In genomic region chr2:226187601-226188000, GRCh38 we compare ENCODE assay signal across 1 cellular context.
TF ChIP-seq lines count a peak whose summit lies in the region.

No MANE protein-coding gene starts in this region.

TF ChIP-seq in SK-N-SH, 30 proteins besides CTCF, POLR2A, EP300 and RAD21 (continued from another document):
- TF ChIP-seq, protein P1, sequence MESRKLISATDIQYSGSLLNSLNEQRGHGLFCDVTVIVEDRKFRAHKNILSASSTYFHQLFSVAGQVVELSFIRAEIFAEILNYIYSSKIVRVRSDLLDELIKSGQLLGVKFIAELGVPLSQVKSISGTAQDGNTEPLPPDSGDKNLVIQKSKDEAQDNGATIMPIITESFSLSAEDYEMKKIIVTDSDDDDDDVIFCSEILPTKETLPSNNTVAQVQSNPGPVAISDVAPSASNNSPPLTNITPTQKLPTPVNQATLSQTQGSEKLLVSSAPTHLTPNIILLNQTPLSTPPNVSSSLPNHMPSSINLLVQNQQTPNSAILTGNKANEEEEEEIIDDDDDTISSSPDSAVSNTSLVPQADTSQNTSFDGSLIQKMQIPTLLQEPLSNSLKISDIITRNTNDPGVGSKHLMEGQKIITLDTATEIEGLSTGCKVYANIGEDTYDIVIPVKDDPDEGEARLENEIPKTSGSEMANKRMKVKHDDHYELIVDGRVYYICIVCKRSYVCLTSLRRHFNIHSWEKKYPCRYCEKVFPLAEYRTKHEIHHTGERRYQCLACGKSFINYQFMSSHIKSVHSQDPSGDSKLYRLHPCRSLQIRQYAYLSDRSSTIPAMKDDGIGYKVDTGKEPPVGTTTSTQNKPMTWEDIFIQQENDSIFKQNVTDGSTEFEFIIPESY (IDR thresholded peaks at IDR 0.05; ENCODE audit: borderline replicate concordance, low read depth) = 0 out of 2 replicates have a peak, but pooled peaks have one; percentile 2
- peak; percentile 86 for TF ChIP-seq TCF12 (IDR thresholded peaks at IDR 0.05)
